Comparison of ENCODE assay signal across 1 cellular context in the genomic region with DNA sequence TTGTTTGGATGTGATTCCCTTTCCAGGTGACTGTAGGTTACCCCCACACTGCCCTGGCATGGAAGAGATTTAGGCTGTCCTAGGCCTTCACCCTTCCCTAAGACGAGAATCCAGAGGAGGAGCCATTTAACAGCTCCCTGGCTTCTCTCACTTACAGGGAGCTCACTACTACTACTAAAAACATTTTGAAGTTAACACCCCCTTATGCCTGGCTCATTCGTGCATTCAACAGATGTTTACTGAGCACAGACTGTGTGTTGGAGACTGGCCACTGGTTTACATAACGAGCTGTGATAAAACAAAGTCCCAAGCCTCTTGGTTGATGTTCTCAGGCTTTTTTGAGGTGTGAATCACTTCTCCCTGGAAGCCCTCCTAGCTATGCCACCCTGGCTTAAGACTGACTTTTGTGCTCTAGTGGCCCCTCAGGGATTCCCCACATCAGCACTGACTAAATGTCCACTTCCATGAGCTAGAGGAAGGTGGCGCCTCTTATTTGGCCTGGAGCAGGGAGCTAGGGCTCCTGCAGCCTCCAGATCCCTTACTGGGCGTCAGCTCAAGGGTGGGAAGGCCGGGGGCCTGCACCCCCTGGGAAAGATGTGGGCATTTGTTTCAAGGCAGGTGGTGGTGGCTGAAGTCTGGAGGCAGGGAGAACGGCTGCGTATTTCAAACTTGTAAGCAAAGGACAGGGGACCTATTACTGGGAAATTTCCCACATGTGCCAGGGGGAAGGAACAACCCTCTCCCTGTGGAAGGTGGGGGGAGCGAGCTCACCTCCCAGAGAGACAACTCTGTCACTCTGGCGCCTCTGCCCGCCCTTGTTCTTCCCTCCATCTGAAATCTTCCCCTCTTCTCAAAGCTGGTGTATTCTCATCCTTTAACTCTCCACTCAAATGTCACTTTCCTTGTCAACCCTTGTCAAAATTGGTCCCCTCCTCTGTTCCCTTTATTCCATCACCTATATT.
TF ChIP-seq lines count a peak whose summit lies in the region.

No MANE protein-coding gene starts in this region.

TF ChIP-seq in IMR-90, 13 proteins besides CTCF, POLR2A, EP300 and RAD21:
- peak; percentile 58; the same call in 1 of the 2 replicates for TF ChIP-seq FOS (IDR thresholded peaks at IDR 0.05; ENCODE audit: low read depth, low read length)
- TF ChIP-seq, protein P1, sequence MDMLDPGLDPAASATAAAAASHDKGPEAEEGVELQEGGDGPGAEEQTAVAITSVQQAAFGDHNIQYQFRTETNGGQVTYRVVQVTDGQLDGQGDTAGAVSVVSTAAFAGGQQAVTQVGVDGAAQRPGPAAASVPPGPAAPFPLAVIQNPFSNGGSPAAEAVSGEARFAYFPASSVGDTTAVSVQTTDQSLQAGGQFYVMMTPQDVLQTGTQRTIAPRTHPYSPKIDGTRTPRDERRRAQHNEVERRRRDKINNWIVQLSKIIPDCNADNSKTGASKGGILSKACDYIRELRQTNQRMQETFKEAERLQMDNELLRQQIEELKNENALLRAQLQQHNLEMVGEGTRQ (IDR thresholded peaks at IDR 0.05; ENCODE audit: low read depth, low read length), result no peak
- peak; percentile 28; the same call in 1 of the 2 replicates for TF ChIP-seq MAFK (IDR thresholded peaks at IDR 0.05; ENCODE audit: low read depth, low read length)
- TF ChIP-seq, protein P2, sequence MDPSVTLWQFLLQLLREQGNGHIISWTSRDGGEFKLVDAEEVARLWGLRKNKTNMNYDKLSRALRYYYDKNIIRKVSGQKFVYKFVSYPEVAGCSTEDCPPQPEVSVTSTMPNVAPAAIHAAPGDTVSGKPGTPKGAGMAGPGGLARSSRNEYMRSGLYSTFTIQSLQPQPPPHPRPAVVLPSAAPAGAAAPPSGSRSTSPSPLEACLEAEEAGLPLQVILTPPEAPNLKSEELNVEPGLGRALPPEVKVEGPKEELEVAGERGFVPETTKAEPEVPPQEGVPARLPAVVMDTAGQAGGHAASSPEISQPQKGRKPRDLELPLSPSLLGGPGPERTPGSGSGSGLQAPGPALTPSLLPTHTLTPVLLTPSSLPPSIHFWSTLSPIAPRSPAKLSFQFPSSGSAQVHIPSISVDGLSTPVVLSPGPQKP (IDR thresholded peaks at IDR 0.05; ENCODE audit: borderline replicate concordance, low read depth, low read length), result no peak
- peak; percentile 40 for TF ChIP-seq BHLHE40 (IDR thresholded peaks at IDR 0.05; ENCODE audit: low read depth, low read length)
- no peak for TF ChIP-seq NFE2L2 (IDR thresholded peaks at IDR 0.05; ENCODE audit: low read depth, low read length)
- TF ChIP-seq SMC3 (IDR thresholded peaks at IDR 0.05; ENCODE audit: low read depth, low read length), result peak; percentile 54
- no peak for TF ChIP-seq CHD1 (IDR thresholded peaks at IDR 0.05; ENCODE audit: low read depth, low read length)
- no peak for TF ChIP-seq MXI1 (IDR thresholded peaks at IDR 0.05; ENCODE audit: borderline replicate concordance, low read depth, low read length)
- no peak for TF ChIP-seq RFX5 (IDR thresholded peaks at IDR 0.05; ENCODE audit: low read depth, low read length)
- TF ChIP-seq CEBPB (IDR thresholded peaks at IDR 0.05; ENCODE audit: low read depth, low read length), result peak; percentile 8; the same call in 1 of the 2 replicates
- peak; percentile 33; the same call in 1 of the 2 replicates for TF ChIP-seq MAZ (IDR thresholded peaks at IDR 0.05; ENCODE audit: borderline replicate concordance, low read depth, low read length)
- TF ChIP-seq RCOR1 (IDR thresholded peaks at IDR 0.05; ENCODE audit: insufficient replicate concordance, low read length), result peak; percentile 60
TF ChIP-seq in IMR-90: peak in this region for 7.
